Comparison of ENCODE assay signal across 12 cellular contexts in genomic region chr6:132818404-132819359, GRCh38. TPM values are rescaled to one million over a fixed set of nuclear protein-coding genes. Genes with fewer than 3 reads are reported as not detected.
DNase-seq lines count a peak whose midpoint lies in the region; ATAC-seq, FAIRE-seq and TF ChIP-seq lines count a peak whose summit lies in the region.
"Had no signal": no experiment of that assay in that cellular context is flagged by ENCODE, and none has a peak within 500 bp of the region (broad histone marks: within the 10 kb centered on the region; RNA-seq: fewer than 3 reads in every experiment).

No MANE protein-coding gene starts in this region.

- no peak overlapping the region for H3K4ac ChIP-seq in trophoblast cell (ENCODE audit: low read depth, low read length)

- no peak overlapping the region for H3K23ac ChIP-seq in trophoblast cell (ENCODE audit: low read length)

- no peak overlapping the region for H2BK120ac ChIP-seq in trophoblast cell (ENCODE audit: insufficient read depth, low read length, poor library complexity)

- no peak for ATAC-seq in GM12878

- DNase-seq in NCI-H82 (lab: John Stamatoyannopoulos, UW) (peak; percentile 56), NCI-H82 treated with DMSO at 0.1 percent for 48 hours (lab: John Stamatoyannopoulos, UW; ENCODE audit: unreplicated experiment) (no peak), GM12878 (ENCODE audit: low read depth, low spot score) (no peak), trophoblast cell (peak; percentile 42 to 80), NCI-H510A treated with DMSO at 0.1 percent for 48 hours (lab: John Stamatoyannopoulos, UW) (no peak), COR-L47 (lab: John Stamatoyannopoulos, UW) (no peak), NCI-H1694 (lab: John Stamatoyannopoulos, UW) (no peak)
- DNase-seq: amygdala, NCI-H1048 had no signal

- H3K14ac ChIP-seq in trophoblast cell (ENCODE audit: low read length): no peak overlapping the region

- H2AFZ ChIP-seq in KMS-11 (ENCODE audit: low read depth): no peak overlapping the region
- H2AFZ ChIP-seq in GM12878 (ENCODE audit: control insufficient read depth, low read depth, low read length): no peak overlapping the region
- H2AFZ ChIP-seq in trophoblast cell (ENCODE audit: insufficient read depth, low read length, poor library complexity): no peak overlapping the region
- H2AFZ ChIP-seq: hepatocyte had no signal

- intact Hi-C loops in GM12878 (cut with micrococcal nuclease; ENCODE audit: unreplicated experiment): no loop called here

- H3K9me3 ChIP-seq in GM12878 (replicated peaks; ENCODE audit: control insufficient read depth, insufficient read depth, low read length) (no peaks in the 10 kb centered on the region), trophoblast cell (ENCODE audit: insufficient read depth, low read depth, low read length) (no peaks in the 10 kb centered on the region)
- H3K9me3 ChIP-seq: prostate gland had no signal

- no peak for TF ChIP-seq RAD21 in GM12878 (IDR thresholded peaks at IDR 0.05; ENCODE audit: insufficient read depth, low read depth, low read length)

- no peak overlapping the region for H3K9ac ChIP-seq in KMS-11
- no peak overlapping the region for H3K9ac ChIP-seq in GM12878 (ENCODE audit: control insufficient read depth, insufficient read depth, low read length)
- no peak overlapping the region for H3K9ac ChIP-seq in trophoblast cell (ENCODE audit: low read length)

- H3K4me2 ChIP-seq in KMS-11 (no peak overlapping the region), GM12878 (ENCODE audit: control insufficient read depth, insufficient read depth) (no peak overlapping the region), trophoblast cell (ENCODE audit: low read length) (no peak overlapping the region)
- H3K4me2 ChIP-seq: hepatocyte had no signal

- SMC1A ChIA-PET in GM12878 (lab: Charles Lee; ENCODE audit: uncharacterized antibody, unreplicated experiment): interaction anchor here (1.7 to 2.3 kb wide), 2 partner anchors 10 to 55 kb away, joined by 3 to 10 read pairs; no protein-coding TSS in a partner anchor

- H3K27me3 ChIP-seq in KMS-11 (ENCODE audit: insufficient read depth, low read depth) (no peaks in the 10 kb centered on the region), GM12878 (replicated peaks in 1 of 2; ENCODE audit: control insufficient read depth in 2 of 2, insufficient read depth in 2 of 2, low read length in 1 of 2) (no peaks in the 10 kb centered on the region), trophoblast cell (ENCODE audit: insufficient read depth, low read length) (no peaks in the 10 kb centered on the region)
- H3K27me3 ChIP-seq: hepatocyte had no signal

- TF ChIP-seq CTCF in KMS-11 (conservative IDR thresholded peaks at IDR 0.05; ENCODE audit: low read depth, low read length): no peak
- TF ChIP-seq CTCF in GM12878 (IDR thresholded peaks at IDR 0.05 in 2 of 3, conservative IDR thresholded peaks at IDR 0.05 in 1 of 3; ENCODE audit: control insufficient read depth in 2 of 3, extremely low read depth in 1 of 3, insufficient read depth in 1 of 3, low read depth in 3 of 3, low read length in 3 of 3): no peak

- H4K91ac ChIP-seq in trophoblast cell (ENCODE audit: low read depth, low read length): no peak overlapping the region

- POLR2A ChIA-PET in GM12878 (lab: Charles Lee): no interaction called here

- peaks cover 26% of the 10 kb centered on the region for H3K79me2 ChIP-seq in KMS-11 (ENCODE audit: insufficient read depth, low read depth)
- peaks cover 26% of the 10 kb centered on the region for H3K79me2 ChIP-seq in GM12878 (ENCODE audit: control insufficient read depth, insufficient read depth, low read length)
- H3K79me2 ChIP-seq in trophoblast cell (ENCODE audit: control insufficient read depth, insufficient read depth, low read length, poor library complexity): peaks cover 9% of the 10 kb centered on the region

- no peak overlapping the region for H2BK12ac ChIP-seq in trophoblast cell (ENCODE audit: low read length)

- peaks cover 26% of the 10 kb centered on the region; the same call in 1 of the 2 replicates for H3K36me3 ChIP-seq in KMS-11 (ENCODE audit: insufficient read depth)
- H3K36me3 ChIP-seq in GM12878 (ENCODE audit: control insufficient read depth in 2 of 2, insufficient read depth in 2 of 2, low read length in 1 of 2): peaks cover 7 to 14% of the 10 kb centered on the region in 2 experiments
- peaks cover 10 to 33% of the 10 kb centered on the region in 2 experiments for H3K36me3 ChIP-seq in trophoblast cell (ENCODE audit: control insufficient read depth in 1 of 2, insufficient read depth in 2 of 2, low read length in 2 of 2)
- H3K36me3 ChIP-seq: prostate gland had no signal

- H3K4me3 ChIP-seq in KMS-11 (IDR thresholded peaks at IDR 0.05; ENCODE audit: insufficient read depth, low read depth, low read length) (no peak overlapping the region), GM12878 (no peak overlapping the region), trophoblast cell (ENCODE audit: low read depth, low read length) (no peak overlapping the region)
- H3K4me3 ChIP-seq: hepatocyte, prostate gland had no signal

- H4K8ac ChIP-seq in trophoblast cell (ENCODE audit: low read depth, low read length): no peak overlapping the region

- in situ Hi-C loops in GM12878 (cut with MboI): no loop called here

- FAIRE-seq in GM12878 (lab: Jason Lieb, UNC): no peak

- WGBS in GM12878 (ENCODE audit: insufficient coverage, insufficient replicate concordance, low lambda C conversion rate, missing lambda C conversion rate): 63% methylated on average over 6 of the region's 6 CpGs
- WGBS in trophoblast cell (ENCODE audit: extremely low coverage, insufficient coverage, insufficient read length): no CpG with 5 or more reads among the region's 6 CpGs

- CTCF ChIA-PET in GM12878 (lab: Yijun Ruan, JAX): interaction anchor here (0.8 to 1.7 kb wide), 4 partner anchors 14 to 150 kb away, joined by 3 to 5 read pairs (median 3); no protein-coding TSS in a partner anchor

- H4K12ac ChIP-seq in trophoblast cell (ENCODE audit: low read depth, low read length): no peak overlapping the region

- TF ChIP-seq POLR2A in GM12878 (IDR thresholded peaks at IDR 0.05; ENCODE audit: low read depth, low read length): no peak

- BruUV-seq in GM12878 (replicated peaks; lab: Mats Ljungman, UMichigan): no TSS peak

- peaks cover 3% of the 10 kb centered on the region for H3K79me1 ChIP-seq in trophoblast cell (ENCODE audit: low read length)

- no peak overlapping the region for H3K18ac ChIP-seq in trophoblast cell (ENCODE audit: low read length)

- H4K20me1 ChIP-seq in KMS-11 (ENCODE audit: insufficient read depth) (peaks cover 37% of the 10 kb centered on the region), GM12878 (ENCODE audit: control insufficient read depth, insufficient read depth) (peaks cover 5% of the 10 kb centered on the region; the same call in 1 of the 2 replicates)

- H2BK5ac ChIP-seq in trophoblast cell (ENCODE audit: low read depth, low read length, poor library complexity): no peak overlapping the region

- no peak overlapping the region for H2AK5ac ChIP-seq in trophoblast cell (ENCODE audit: low read length)

- RAD21 ChIA-PET in GM12878 (lab: Charles Lee; ENCODE audit: unreplicated experiment): interaction anchor here (0.6 kb wide), 1 partner anchor 148 kb away, joined by 3 read pairs; no protein-coding TSS in a partner anchor

- H3K27ac ChIP-seq in KMS-11: peak overlapping the region; percentile 49
- no peak overlapping the region for H3K27ac ChIP-seq in GM12878 (ENCODE audit: control insufficient read depth, insufficient read depth)
- H3K27ac ChIP-seq in trophoblast cell (ENCODE audit: low read depth, low read length): no peak overlapping the region
- H3K27ac ChIP-seq: hepatocyte, prostate gland had no signal

- H3K4me1 ChIP-seq in KMS-11 (ENCODE audit: low read depth, poor library complexity, severe bottlenecking): peaks cover 29% of the 10 kb centered on the region
- no peaks in the 10 kb centered on the region for H3K4me1 ChIP-seq in GM12878 (ENCODE audit: control insufficient read depth, insufficient read depth, low read length)
- peaks cover 0 to 3% of the 10 kb centered on the region in 2 experiments for H3K4me1 ChIP-seq in trophoblast cell (ENCODE audit: control insufficient read depth in 1 of 2, insufficient read depth in 2 of 2, low read length in 2 of 2)

- no peak for TF ChIP-seq EP300 in GM12878 (IDR thresholded peaks at IDR 0.05; ENCODE audit: borderline replicate concordance in 1 of 2, control insufficient read depth in 1 of 2, low read depth in 2 of 2, low read length in 2 of 2)

RNA-seq across cellular contexts. Expression of gene RPS12, which starts 4.3 kb away (rescaled TPM):
- total RNA-seq in GM12878 (2013; cell fraction: nucleolus; rRNA removed): 143 and 167 TPM in 2 replicates
- total RNA-seq in GM12878 (2014; rRNA removed) (2,747 and 2,993 TPM in 2 replicates), GM12878 (2014; rRNA removed; fragmentation: Illumina TruSeq; extraction: Trizol) (2,703 and 2,713 TPM in 2 replicates), GM12878 (2021) (1,613 and 1,701 TPM in 2 replicates)
- 9,977 TPM for polyA plus RNA-seq in GM12878 (2011; ENCODE audit: low read depth)
- polyA plus RNA-seq in GM12878 (2011; rRNA removed) (2,437 and 2,746 TPM in 2 replicates), GM12878 (2014; fragmentation: Illumina TruSeq; extraction: Trizol) (1,209 and 1,555 TPM in 2 replicates), GM12878 (2014; fragmentation: Nextera tagmentation; extraction: Ambion mirVana) (1,000 to 10,000 TPM; 2,955 to 3,077 TPM), GM12878 (2014; rRNA removed) (3,381 and 3,739 TPM in 2 replicates), GM12878 (2016; fragmentation: Nextera tagmentation; extraction: Ambion mirVana) (1,000 to 10,000 TPM; 1,013 to 1,054 TPM)
- polyA plus RNA-seq in GM12878 (2011; cell fraction: cytosol; rRNA removed): 4,228 and 4,382 TPM in 2 replicates
- 858 and 889 TPM in 2 replicates for polyA plus RNA-seq in GM12878 (2011; cell fraction: nucleus; rRNA removed)
- polyA plus RNA-seq in GM12878 (2012): 5,102 and 5,170 TPM in 2 replicates
- polyA minus RNA-seq in GM12878 (2011; rRNA and poly(A)+ RNA removed): 2,493 and 2,865 TPM in 2 replicates
- 513 and 522 TPM in 2 replicates for polyA minus RNA-seq in GM12878 (2011; cell fraction: cytosol; rRNA and poly(A)+ RNA removed)
- polyA minus RNA-seq in GM12878 (2011; cell fraction: nucleus; rRNA and poly(A)+ RNA removed): 216 and 336 TPM in 2 replicates
- polyA plus RNA-seq in trophoblast cell (2013): 1,953 and 2,069 TPM in 2 replicates

RNA-seq across cellular contexts. Expression of gene SLC18B1, which starts 20.2 kb away (rescaled TPM):
- total RNA-seq in GM12878 (2013; cell fraction: nucleolus; rRNA removed): 7.1 and 7.3 TPM in 2 replicates
- total RNA-seq in GM12878 (2014; rRNA removed): 7.2 and 11.4 TPM in 2 replicates
- total RNA-seq in GM12878 (2014; rRNA removed; fragmentation: Illumina TruSeq; extraction: Trizol): 8.4 and 8.5 TPM in 2 replicates
- 7.0 and 7.8 TPM in 2 replicates for total RNA-seq in GM12878 (2021)
- 3.5 TPM for polyA plus RNA-seq in GM12878 (2011; ENCODE audit: low read depth)
- polyA plus RNA-seq in GM12878 (2011; rRNA removed): 3.6 and 5.3 TPM in 2 replicates
- 1.4 and 1.7 TPM in 2 replicates for polyA plus RNA-seq in GM12878 (2011; cell fraction: cytosol; rRNA removed)
- polyA plus RNA-seq in GM12878 (2011; cell fraction: nucleus; rRNA removed): 2.3 and 3.1 TPM in 2 replicates
- 4.6 and 5.4 TPM in 2 replicates for polyA plus RNA-seq in GM12878 (2012)
- polyA plus RNA-seq in GM12878 (2014; fragmentation: Illumina TruSeq; extraction: Trizol): 9.7 and 13.0 TPM in 2 replicates
- polyA plus RNA-seq in GM12878 (2014; fragmentation: Nextera tagmentation; extraction: Ambion mirVana): 1 to 10 TPM; 3.5 to 6.3 TPM
- polyA plus RNA-seq in GM12878 (2014; rRNA removed): 5.3 and 6.6 TPM in 2 replicates
- 10 to 100 TPM in 1 of 2 experiments, 1 to 10 TPM in 1; 8.5 to 11.8 TPM for polyA plus RNA-seq in GM12878 (2016; fragmentation: Nextera tagmentation; extraction: Ambion mirVana)
- 2.8 and 3.3 TPM in 2 replicates for polyA minus RNA-seq in GM12878 (2011; rRNA and poly(A)+ RNA removed)
- 0.52 and 0.67 TPM in 2 replicates for polyA minus RNA-seq in GM12878 (2011; cell fraction: cytosol; rRNA and poly(A)+ RNA removed)
- polyA minus RNA-seq in GM12878 (2011; cell fraction: nucleus; rRNA and poly(A)+ RNA removed): 0.67 and 0.73 TPM in 2 replicates
- polyA plus RNA-seq in trophoblast cell (2013): 10.2 and 10.4 TPM in 2 replicates

Comparison
In these comparisons a context has a peak if more than half of its experiments do, and no peak if none do; other contexts are left out.
1. DNase-seq: peak in NCI-H82 (single experiment) and trophoblast cell (2 of 2); none in NCI-H82 treated with DMSO at 0.1 percent for 48 hours (single experiment), GM12878 (single experiment), NCI-H510A treated with DMSO at 0.1 percent for 48 hours (single experiment), COR-L47 (single experiment) and NCI-H1694 (single experiment).